Comparison of ENCODE assay signal across 8 cellular contexts in genomic region chr18:46622999-46623398, GRCh38. TPM values are rescaled to one million over a fixed set of nuclear protein-coding genes. Genes with fewer than 3 reads are reported as not detected.
A peak's percentile ranks its signal among the peaks of the same experiment; 100 is the strongest.
DNase-seq lines count a peak whose midpoint lies in the region; ATAC-seq and TF ChIP-seq lines count a peak whose summit lies in the region.

No MANE protein-coding gene starts in this region.

- no peak overlapping the region for H3K27ac ChIP-seq in neural cell (ENCODE audit: low read length)
- no peak overlapping the region for H3K27ac ChIP-seq in coronary artery
- no peak overlapping the region for H3K27ac ChIP-seq in tibial artery

- H3K36me3 ChIP-seq in neural cell (ENCODE audit: insufficient read depth, low read length) (no peaks in the 10 kb centered on the region), tibial artery (no peaks in the 10 kb centered on the region)

- peak; percentile 13 for DNase-seq in DMS79 treated with DMSO at 0.1 percent for 48 hours (lab: John Stamatoyannopoulos, UW)
- no peak for DNase-seq in DMS79 (lab: John Stamatoyannopoulos, UW)
- DNase-seq in NB4 (ENCODE audit: low read depth), result peak; percentile 35
- no peak for DNase-seq in activated naive CD4-positive, alpha-beta T cell treated with anti-CD3 and anti-CD28 coated beads, Interleukin-2, amount 50 U/mL, for 72 hours (ENCODE audit: low spot score in 2 of 2)
- DNase-seq in coronary artery (ENCODE audit: low spot score), result no peak
- no peak for DNase-seq in tibial artery
- DNase-seq in HK-2 (ENCODE audit: unreplicated experiment), result no peak

- peaks cover 0 to 7% (median 3%) of the 10 kb centered on the region in 4 donors for H3K4me1 ChIP-seq in tibial artery

- ATAC-seq in activated naive CD4-positive, alpha-beta T cell treated with anti-CD3 and anti-CD28 coated beads, Interleukin-2, amount 50 U/mL, for 72 hours, result peak; percentile 18 to 37

- TF ChIP-seq CTCF in NB4 (IDR thresholded peaks at IDR 0.05; ENCODE audit: low read depth, low read length) (no peak), neural cell (IDR thresholded peaks at IDR 0.05; ENCODE audit: poor library complexity, severe bottlenecking) (peak; percentile 71), coronary artery (IDR thresholded peaks at IDR 0.05) (no peak), tibial artery (IDR thresholded peaks at IDR 0.05) (no peak)

- intact Hi-C loops in tibial artery (cut with DNase I; ENCODE audit: low total_unique reads), result no loop called here

- no peak overlapping the region for H3K4me2 ChIP-seq in neural cell (ENCODE audit: low read length)

- no peak for TF ChIP-seq POLR2A in NB4 (IDR thresholded peaks at IDR 0.05; ENCODE audit: extremely low read depth, insufficient read length)

- no peak overlapping the region for H3K9ac ChIP-seq in neural cell (ENCODE audit: low read length)

- H3K9me2 ChIP-seq in neural cell (ENCODE audit: insufficient read depth, low read length), result no peaks in the 10 kb centered on the region

- H3K79me2 ChIP-seq in neural cell (replicated peaks; ENCODE audit: insufficient read depth, low read length), result no peaks in the 10 kb centered on the region

- peaks cover 0 to 6% of the 10 kb centered on the region in 2 donors for H3K9me3 Mint-ChIP-seq in activated naive CD4-positive, alpha-beta T cell treated with anti-CD3 and anti-CD28 coated beads, Interleukin-2, amount 50 U/mL, for 72 hours

- TF ChIP-seq RAD21 in neural cell (conservative IDR thresholded peaks at IDR 0.05), result peak; percentile 74

- no peaks in the 10 kb centered on the region for H3F3A ChIP-seq in neural cell (ENCODE audit: insufficient read depth, low read length, poor library complexity, severe bottlenecking)

- peaks cover 0 to 8% of the 10 kb centered on the region in 2 donors for H3K36me3 Mint-ChIP-seq in activated naive CD4-positive, alpha-beta T cell treated with anti-CD3 and anti-CD28 coated beads, Interleukin-2, amount 50 U/mL, for 72 hours

- H3K4me3 ChIP-seq in NB4 (ENCODE audit: low read depth, low read length) (no peak overlapping the region), neural cell (ENCODE audit: low read length) (no peak overlapping the region), coronary artery (no peak overlapping the region), tibial artery (no peak overlapping the region)

- TF ChIP-seq EP300 in neural cell (conservative IDR thresholded peaks at IDR 0.05; ENCODE audit: poor library complexity, severe bottlenecking), result no peak

- no peak overlapping the region for H2AFZ ChIP-seq in neural cell (ENCODE audit: low read depth, low read length)

- H3K9me3 ChIP-seq in neural cell (ENCODE audit: low read length), result no peaks in the 10 kb centered on the region
- H3K9me3 ChIP-seq in tibial artery, result no peaks in the 10 kb centered on the region

- H3K27ac Mint-ChIP-seq in activated naive CD4-positive, alpha-beta T cell treated with anti-CD3 and anti-CD28 coated beads, Interleukin-2, amount 50 U/mL, for 72 hours, result peak overlapping the region in 1 of 2 donors; percentile 86

- H4K20me1 ChIP-seq in neural cell (ENCODE audit: insufficient read depth), result no peaks in the 10 kb centered on the region

- H3K27me3 ChIP-seq in neural cell (ENCODE audit: insufficient read depth, low read depth, low read length), result no peaks in the 10 kb centered on the region
- peaks cover 0 to 4% of the 10 kb centered on the region in 2 donors for H3K27me3 ChIP-seq in tibial artery

TF ChIP-seq in neural cell, 6 proteins besides CTCF, POLR2A, EP300 and RAD21:
- TF ChIP-seq TAF1 (IDR thresholded peaks at IDR 0.05; ENCODE audit: low read depth), result no peak
- TF ChIP-seq SMC3 (conservative IDR thresholded peaks at IDR 0.05; ENCODE audit: poor library complexity), result peak; percentile 79

RNA-seq across cellular contexts. Expression of gene LOXHD1, which starts 34.0 kb away (rescaled TPM):
- total RNA-seq in activated naive CD4-positive, alpha-beta T cell treated with anti-CD3 and anti-CD28 coated beads, Interleukin-2, amount 50 U/mL, for 72 hours, result under 1 TPM; 0.10 to 0.14 TPM
- not detected in 2 replicates for polyA plus RNA-seq in neural cell
- not detected in 2 replicates for polyA minus RNA-seq in neural cell

Comparison
In these comparisons a context has a peak if more than half of its experiments do, and no peak if none do; other contexts are left out.
1. DNase-seq: peak in DMS79 treated with DMSO at 0.1 percent for 48 hours (single experiment) and NB4 (single experiment); none in DMS79 (single experiment), activated naive CD4-positive, alpha-beta T cell treated with anti-CD3 and anti-CD28 coated beads, Interleukin-2, amount 50 U/mL, for 72 hours (0 of 2), coronary artery (single experiment), tibial artery (0 of 2) and HK-2 (single experiment).